In the genomic region with DNA sequence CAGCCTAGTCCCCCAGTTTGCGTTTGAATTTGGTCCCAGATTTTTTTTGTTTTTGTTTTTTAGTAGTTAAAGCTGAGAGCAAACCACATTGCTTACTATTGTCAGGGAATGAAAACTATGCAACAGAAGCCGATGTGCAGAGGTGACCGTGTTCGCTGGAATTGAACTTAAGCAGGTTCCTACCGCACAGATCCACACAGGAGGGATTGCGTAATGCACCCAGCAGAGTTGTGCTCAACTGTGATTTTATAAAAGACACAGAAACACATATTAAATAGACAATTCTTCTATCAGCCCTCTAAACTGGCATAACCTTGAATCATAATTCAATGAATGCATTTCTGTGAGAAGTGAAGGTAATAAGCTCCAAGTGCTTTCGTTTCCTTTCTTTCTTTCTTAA, we compare ENCODE assay signal across 2 cellular contexts.
TF ChIP-seq lines count a peak whose summit lies in the region.

No MANE protein-coding gene starts in this region.

TF ChIP-seq in H1, 55 proteins besides CTCF, POLR2A, EP300 and RAD21:
- TF ChIP-seq RNF2 (IDR thresholded peaks at IDR 0.05; ENCODE audit: borderline replicate concordance, low read depth, low read length, missing control alignments, poor library complexity, severe bottlenecking) (no peak), CEBPB (IDR thresholded peaks at IDR 0.05; ENCODE audit: low read depth, low read length) (peak; percentile 94)

TF ChIP-seq in HepG2, 621 proteins besides CTCF, POLR2A, EP300 and RAD21:
- TF ChIP-seq CEBPG (CRISPR knock-in tag; IDR thresholded peaks at IDR 0.05) (peak; percentile 77), ZNF451 (CRISPR knock-in tag; IDR thresholded peaks at IDR 0.05) (no peak), ZSCAN22 (CRISPR knock-in tag; IDR thresholded peaks at IDR 0.05) (no peak), CEBPB (IDR thresholded peaks at IDR 0.05; ENCODE audit: borderline replicate concordance, low read depth, low read length) (peak; percentile 95), HIVEP1 (CRISPR knock-in tag; IDR thresholded peaks at IDR 0.05) (no peak)
- TF ChIP-seq, protein P1, sequence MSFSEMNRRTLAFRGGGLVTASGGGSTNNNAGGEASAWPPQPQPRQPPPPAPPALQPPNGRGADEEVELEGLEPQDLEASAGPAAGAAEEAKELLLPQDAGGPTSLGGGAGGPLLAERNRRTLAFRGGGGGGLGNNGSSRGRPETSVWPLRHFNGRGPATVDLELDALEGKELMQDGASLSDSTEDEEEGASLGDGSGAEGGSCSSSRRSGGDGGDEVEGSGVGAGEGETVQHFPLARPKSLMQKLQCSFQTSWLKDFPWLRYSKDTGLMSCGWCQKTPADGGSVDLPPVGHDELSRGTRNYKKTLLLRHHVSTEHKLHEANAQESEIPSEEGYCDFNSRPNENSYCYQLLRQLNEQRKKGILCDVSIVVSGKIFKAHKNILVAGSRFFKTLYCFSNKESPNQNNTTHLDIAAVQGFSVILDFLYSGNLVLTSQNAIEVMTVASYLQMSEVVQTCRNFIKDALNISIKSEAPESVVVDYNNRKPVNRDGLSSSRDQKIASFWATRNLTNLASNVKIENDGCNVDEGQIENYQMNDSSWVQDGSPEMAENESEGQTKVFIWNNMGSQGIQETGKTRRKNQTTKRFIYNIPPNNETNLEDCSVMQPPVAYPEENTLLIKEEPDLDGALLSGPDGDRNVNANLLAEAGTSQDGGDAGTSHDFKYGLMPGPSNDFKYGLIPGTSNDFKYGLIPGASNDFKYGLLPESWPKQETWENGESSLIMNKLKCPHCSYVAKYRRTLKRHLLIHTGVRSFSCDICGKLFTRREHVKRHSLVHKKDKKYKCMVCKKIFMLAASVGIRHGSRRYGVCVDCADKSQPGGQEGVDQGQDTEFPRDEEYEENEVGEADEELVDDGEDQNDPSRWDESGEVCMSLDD (CRISPR knock-in tag; IDR thresholded peaks at IDR 0.05; ENCODE audit: borderline replicate concordance): no peak
